Comparison of ENCODE assay signal across 8 cellular contexts in the genomic region with DNA sequence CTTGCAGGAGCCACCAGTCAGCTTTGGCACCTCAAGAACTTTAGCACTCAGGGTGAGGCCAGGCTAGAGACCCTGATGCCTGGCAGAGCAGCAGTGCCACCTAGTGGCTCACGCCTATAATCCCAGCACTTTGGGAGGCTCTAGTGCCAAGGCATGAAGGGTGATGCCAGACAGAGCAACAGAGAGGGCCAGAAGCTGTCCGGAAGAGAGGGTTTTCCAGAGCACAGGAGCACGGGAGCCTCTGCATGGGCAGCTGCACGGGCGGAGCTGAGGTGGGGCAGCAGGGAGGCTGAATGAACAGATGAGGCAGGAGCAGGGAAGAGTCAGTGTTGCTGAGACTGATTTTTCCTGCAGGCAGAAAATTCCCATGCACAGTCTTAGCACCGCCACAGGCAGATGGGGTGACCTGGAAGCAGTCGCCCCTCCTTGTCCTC. TPM values are rescaled to one million over a fixed set of nuclear protein-coding genes. Genes with fewer than 3 reads are reported as not detected.
A peak's percentile ranks its signal among the peaks of the same experiment; 100 is the strongest.
DNase-seq lines count a peak whose midpoint lies in the region; ATAC-seq and TF ChIP-seq lines count a peak whose summit lies in the region.

No MANE protein-coding gene starts in this region.

- intact Hi-C loops in lower leg skin (cut with DNase I; ENCODE audit: low total_unique reads): loop anchor here (10.0 kb wide), 1 partner anchor 293 kb away; no protein-coding TSS in a partner anchor

- ATAC-seq in HG02642 (IDR thresholded peaks at IDR 0.05; ENCODE audit: poor library complexity, unreplicated experiment): peak; percentile 72

- H3K4me3 ChIP-seq in choroid plexus epithelial cell (ENCODE audit: low read depth, low read length) (no peak overlapping the region), lower leg skin (ENCODE audit: low read depth, poor library complexity, severe bottlenecking) (no peak overlapping the region)

- peak; percentile 98 for TF ChIP-seq CTCF in choroid plexus epithelial cell (conservative IDR thresholded peaks at IDR 0.05; ENCODE audit: low read depth, low read length)
- TF ChIP-seq CTCF in lower leg skin (IDR thresholded peaks at IDR 0.05): peak in 1 of 3 donors; percentile 71

- DNase-seq in NCI-H2081 (lab: John Stamatoyannopoulos, UW) (peak; percentile 3 to 35), NCI-H2081 treated with DMSO at 0.1 percent for 48 hours (lab: John Stamatoyannopoulos, UW) (no peak), NCI-H2196 (lab: John Stamatoyannopoulos, UW; ENCODE audit: unreplicated experiment) (peak; percentile 21), choroid plexus epithelial cell (ENCODE audit: low read depth) (peak; percentile 76), lower leg skin (ENCODE audit: low spot score in 2 of 2) (peak; percentile 47 to 88)
- DNase-seq in activated CD4-positive, CD25-positive, alpha-beta regulatory T cell treated with anti-CD3 and anti-CD28 coated beads, Interleukin-2, amount 50 U/mL, for 72 hours: peak; percentile 58
- DNase-seq in stimulated activated CD8-positive, alpha-beta memory T cell treated with anti-CD3 and anti-CD28 coated beads, Interleukin-12 subunit alpha, Interleukin-12 subunit beta, amount 100 ng/mL, for 1 hour (ENCODE audit: low read depth): peak; percentile 22

- no peak for TF ChIP-seq POLR2A in lower leg skin (IDR thresholded peaks at IDR 0.05)

- WGBS in lower leg skin, 2 donors: 9 to 13% methylated on average over 7 of the region's 7 CpGs

RNA-seq across cellular contexts. Expression of a gene that starts 38.9 kb away (rescaled TPM):
- 1 to 10 TPM; 1.2 to 1.5 (median 1.4) TPM for total RNA-seq in lower leg skin
